Comparison of ENCODE assay signal across 18 cellular contexts in genomic region chr14:50447491-50447890, GRCh38. TPM values are rescaled to one million over a fixed set of nuclear protein-coding genes. Genes with fewer than 3 reads are reported as not detected.
DNase-seq lines count a peak whose midpoint lies in the region; TF ChIP-seq lines count a peak whose summit lies in the region.
"Had no signal": no experiment of that assay in that cellular context is flagged by ENCODE, and none has a peak within 500 bp of the region (broad histone marks: within the 10 kb centered on the region; RNA-seq: fewer than 3 reads in every experiment).

No MANE protein-coding gene starts in this region.

- H3K27me3 ChIP-seq in neural progenitor cell: no peaks in the 10 kb centered on the region
- H3K27me3 ChIP-seq: right lobe of liver, thyroid gland had no signal

- H3K36me3 Mint-ChIP-seq in neural progenitor cell: peaks cover 38% of the 10 kb centered on the region

- no peaks in the 10 kb centered on the region for H4K20me1 ChIP-seq in neural progenitor cell (ENCODE audit: low read depth)

- DNase-seq in Caki2 (ENCODE audit: low read depth) (peak; percentile 86), NCI-H226 (peak; percentile 61), choroid plexus epithelial cell (ENCODE audit: low read depth) (peak; percentile 47), kidney tubule cell (ENCODE audit: low spot score) (peak; percentile 75), neural progenitor cell (ENCODE audit: low spot score) (no peak)
- no peak for DNase-seq in central memory CD4-positive, alpha-beta T cell
- DNase-seq in stimulated activated CD8-positive, alpha-beta memory T cell treated with anti-CD3 and anti-CD28 coated beads, Interleukin-4, amount 100 ng/mL, for 48 hours: no peak
- DNase-seq in activated CD4-positive, alpha-beta T cell treated with anti-CD3 and anti-CD28 coated beads for 4 hours: no peak
- DNase-seq: activated CD4-positive, alpha-beta T cell treated with anti-CD3 and anti-CD28 coated beads, Interleukin-2, amount 10 ng/mL, durations not matched to agents 7 days and 5 days; activated naive CD8-positive, alpha-beta T cell treated with anti-CD3 and anti-CD28 coated beads, Interleukin-2, amount 50 U/mL, for 24 hours; activated T-cell treated with anti-CD3 and anti-CD28 coated beads, Interleukin-2, amount 50 U/mL, for 24 hours; NCI-H1048; right lobe of liver; SHP77; stimulated activated CD4-positive, alpha-beta T cell treated with anti-CD3 and anti-CD28 coated beads, Interleukin-4, amount 100 ng/mL, for 1 hour; thyroid gland had no signal

- peaks cover 52% of the 10 kb centered on the region for H3K36me3 ChIP-seq in neural progenitor cell

- H3K4me1 ChIP-seq in neural progenitor cell: no peaks in the 10 kb centered on the region
- H3K4me1 ChIP-seq: right lobe of liver, thyroid gland had no signal

- H3K27ac ChIP-seq in neural progenitor cell: no peak overlapping the region
- H3K27ac ChIP-seq: right lobe of liver had no signal

- no peaks in the 10 kb centered on the region for H3F3A ChIP-seq in neural progenitor cell (ENCODE audit: low read depth)

- H3K27me3 Mint-ChIP-seq in neural progenitor cell (ENCODE audit: insufficient read depth, low read depth): no peaks in the 10 kb centered on the region
- H3K27me3 Mint-ChIP-seq: activated CD4-positive, alpha-beta T cell treated with anti-CD3 and anti-CD28 coated beads, Interleukin-2, amount 10 ng/mL, durations not matched to agents 7 days and 5 days; activated naive CD8-positive, alpha-beta T cell treated with anti-CD3 and anti-CD28 coated beads, Interleukin-2, amount 50 U/mL, for 24 hours; activated T-cell treated with anti-CD3 and anti-CD28 coated beads, Interleukin-2, amount 50 U/mL, for 24 hours; dendritic cell treated with granulocyte-macrophage colony-stimulating factor and Interleukin-4, amounts not matched to agents 40 ng/mL and 50 ng/mL, for 4 days; natural killer cell treated with Interleukin-12 subunit alpha and Interleukin-12 subunit beta and Interleukin-15 and Interleukin-18, amount 100 ng/mL, for 72 hours had no signal

- TF ChIP-seq CTCF in choroid plexus epithelial cell (conservative IDR thresholded peaks at IDR 0.05; ENCODE audit: low read depth, low read length) (no peak), neural progenitor cell (IDR thresholded peaks at IDR 0.05) (no peak)

- in situ Hi-C loops in Caki2 (cut with HindIII; ENCODE audit: low pct_unique_long_range_greater_than_20kb, low sequenced_read_pairs): no loop called here

- no peak overlapping the region for H3K4me3 Mint-ChIP-seq in neural progenitor cell
- H3K4me3 Mint-ChIP-seq: activated CD4-positive, alpha-beta T cell treated with anti-CD3 and anti-CD28 coated beads, Interleukin-2, amount 10 ng/mL, durations not matched to agents 7 days and 5 days; activated naive CD8-positive, alpha-beta T cell treated with anti-CD3 and anti-CD28 coated beads, Interleukin-2, amount 50 U/mL, for 24 hours; activated T-cell treated with anti-CD3 and anti-CD28 coated beads, Interleukin-2, amount 50 U/mL, for 24 hours; dendritic cell treated with granulocyte-macrophage colony-stimulating factor and Interleukin-4, amounts not matched to agents 40 ng/mL and 50 ng/mL, for 4 days; natural killer cell treated with Interleukin-12 subunit alpha and Interleukin-12 subunit beta and Interleukin-15 and Interleukin-18, amount 100 ng/mL, for 72 hours had no signal

- H3K4me3 ChIP-seq in choroid plexus epithelial cell (ENCODE audit: low read depth, low read length): no peak overlapping the region
- no peak overlapping the region for H3K4me3 ChIP-seq in neural progenitor cell
- H3K4me3 ChIP-seq: right lobe of liver, thyroid gland had no signal

- no peak overlapping the region for H3K27ac Mint-ChIP-seq in neural progenitor cell
- H3K27ac Mint-ChIP-seq: activated CD4-positive, alpha-beta T cell treated with anti-CD3 and anti-CD28 coated beads, Interleukin-2, amount 10 ng/mL, durations not matched to agents 7 days and 5 days; activated naive CD8-positive, alpha-beta T cell treated with anti-CD3 and anti-CD28 coated beads, Interleukin-2, amount 50 U/mL, for 24 hours; activated T-cell treated with anti-CD3 and anti-CD28 coated beads, Interleukin-2, amount 50 U/mL, for 24 hours; dendritic cell treated with granulocyte-macrophage colony-stimulating factor and Interleukin-4, amounts not matched to agents 40 ng/mL and 50 ng/mL, for 4 days; natural killer cell treated with Interleukin-12 subunit alpha and Interleukin-12 subunit beta and Interleukin-15 and Interleukin-18, amount 100 ng/mL, for 72 hours had no signal

- no peaks in the 10 kb centered on the region for H3K9me3 Mint-ChIP-seq in neural progenitor cell
- H3K9me3 Mint-ChIP-seq: activated CD4-positive, alpha-beta T cell treated with anti-CD3 and anti-CD28 coated beads, Interleukin-2, amount 10 ng/mL, durations not matched to agents 7 days and 5 days; activated naive CD8-positive, alpha-beta T cell treated with anti-CD3 and anti-CD28 coated beads, Interleukin-2, amount 50 U/mL, for 24 hours; activated T-cell treated with anti-CD3 and anti-CD28 coated beads, Interleukin-2, amount 50 U/mL, for 24 hours; dendritic cell treated with granulocyte-macrophage colony-stimulating factor and Interleukin-4, amounts not matched to agents 40 ng/mL and 50 ng/mL, for 4 days; natural killer cell treated with Interleukin-12 subunit alpha and Interleukin-12 subunit beta and Interleukin-15 and Interleukin-18, amount 100 ng/mL, for 72 hours had no signal

- H2AFZ ChIP-seq in neural progenitor cell (replicated peaks): no peak overlapping the region

- no peaks in the 10 kb centered on the region for H3K9me3 ChIP-seq in neural progenitor cell (ENCODE audit: low read depth)
- H3K9me3 ChIP-seq: right lobe of liver, thyroid gland had no signal

- H3K4me2 ChIP-seq in neural progenitor cell: no peak overlapping the region

- no peaks in the 10 kb centered on the region for H3K79me2 ChIP-seq in neural progenitor cell (ENCODE audit: low read depth)

- no peaks in the 10 kb centered on the region for H3K4me1 Mint-ChIP-seq in neural progenitor cell
- H3K4me1 Mint-ChIP-seq: activated CD4-positive, alpha-beta T cell treated with anti-CD3 and anti-CD28 coated beads, Interleukin-2, amount 10 ng/mL, durations not matched to agents 7 days and 5 days; activated naive CD8-positive, alpha-beta T cell treated with anti-CD3 and anti-CD28 coated beads, Interleukin-2, amount 50 U/mL, for 24 hours had no signal

- no peak overlapping the region for H3K9ac ChIP-seq in neural progenitor cell

RNA-seq across cellular contexts. Expression of gene CDKL1, which starts 50.8 kb away (rescaled TPM):
- 86.2 and 123 TPM in 2 replicates for total RNA-seq in Caki2 (2014; rRNA removed; shearing (Covaris generic); ENCODE audit: low replicate concordance)
- total RNA-seq in neural progenitor cell (ENCODE audit: low replicate concordance): 0.62 and 2.5 TPM in 2 replicates

Comparison
In these comparisons a context has a peak if more than half of its experiments do, and no peak if none do; other contexts are left out.
1. DNase-seq: peak in Caki2 (single experiment), NCI-H226 (single experiment), choroid plexus epithelial cell (single experiment) and kidney tubule cell (single experiment); none in central memory CD4-positive, alpha-beta T cell (single experiment), stimulated activated CD8-positive, alpha-beta memory T cell treated with anti-CD3 and anti-CD28 coated beads, Interleukin-4, amount 100 ng/mL, for 48 hours (single experiment), activated CD4-positive, alpha-beta T cell treated with anti-CD3 and anti-CD28 coated beads for 4 hours (0 of 2) and neural progenitor cell (single experiment).
2. RNA of gene CDKL1, which starts 50.8 kb away (total RNA-seq): 86.2 to 123 TPM in Caki2; 0.62 to 2.5 TPM in neural progenitor cell; every median in the first group is over 10 times any median in the second.